Comparison of ENCODE assay signal across 13 cellular contexts in genomic region chr5:150710165-150710564, GRCh38. TPM values are rescaled to one million over a fixed set of nuclear protein-coding genes. Genes with fewer than 3 reads are reported as not detected.
A peak's percentile ranks its signal among the peaks of the same experiment; 100 is the strongest.
DNase-seq lines count a peak whose midpoint lies in the region; ATAC-seq, FAIRE-seq and TF ChIP-seq lines count a peak whose summit lies in the region.
"Had no signal": no experiment of that assay in that cellular context is flagged by ENCODE, and none has a peak within 500 bp of the region (broad histone marks: within the 10 kb centered on the region; RNA-seq: fewer than 3 reads in every experiment).

No MANE protein-coding gene starts in this region.

- H2AK5ac ChIP-seq in mesendoderm (ENCODE audit: low read length): no peak overlapping the region

- no peak overlapping the region for H3K27ac Mint-ChIP-seq in CD4-positive, alpha-beta T cell
- no peak overlapping the region for H3K27ac Mint-ChIP-seq in activated CD4-positive, alpha-beta memory T cell treated with anti-CD3 and anti-CD28 coated beads, Interleukin-2, amount 10 ng/mL, durations not matched to agents 7 days and 5 days
- H3K27ac Mint-ChIP-seq: stimulated activated memory B cell treated with anti-CD40 and anti-IgM and Interleukin-4, amounts not matched to agents 10 μg/mL and 1 μg/mL and 100 μg/mL, for 72 hours had no signal

- H2BK120ac ChIP-seq in mesendoderm (ENCODE audit: low read depth, low read length): no peak overlapping the region

- peaks cover 66% of the 10 kb centered on the region for H3K36me3 Mint-ChIP-seq in CD4-positive, alpha-beta T cell (ENCODE audit: low read depth)
- H3K36me3 Mint-ChIP-seq in activated CD4-positive, alpha-beta memory T cell treated with anti-CD3 and anti-CD28 coated beads, Interleukin-2, amount 10 ng/mL, durations not matched to agents 7 days and 5 days (ENCODE audit: low read depth): peaks cover 34% of the 10 kb centered on the region

- no peak overlapping the region for H3K4me3 Mint-ChIP-seq in CD4-positive, alpha-beta T cell
- no peak overlapping the region for H3K4me3 Mint-ChIP-seq in activated CD4-positive, alpha-beta memory T cell treated with anti-CD3 and anti-CD28 coated beads, Interleukin-2, amount 10 ng/mL, durations not matched to agents 7 days and 5 days
- H3K4me3 Mint-ChIP-seq: stimulated activated memory B cell treated with anti-CD40 and anti-IgM and Interleukin-4, amounts not matched to agents 10 μg/mL and 1 μg/mL and 100 μg/mL, for 72 hours had no signal

- H2BK5ac ChIP-seq in mesendoderm (ENCODE audit: low read length): no peak overlapping the region

- SMC1A ChIA-PET in GM12878 (lab: Charles Lee; ENCODE audit: uncharacterized antibody, unreplicated experiment): interaction anchor here (1.3 to 1.8 kb wide), 2 partner anchors 150 to 151 kb away, joined by 3 to 8 read pairs; no protein-coding TSS in a partner anchor

- H3K27ac ChIP-seq in CD4-positive, alpha-beta T cell (ENCODE audit: low read depth, low read length): no peak overlapping the region
- H3K27ac ChIP-seq in HL-60 (replicated peaks) (no peak overlapping the region), GM12878 (ENCODE audit: control insufficient read depth, insufficient read depth) (no peak overlapping the region), mesendoderm (ENCODE audit: low read depth, low read length) (no peak overlapping the region)

- no peaks in the 10 kb centered on the region for H4K20me1 ChIP-seq in GM12878 (ENCODE audit: control insufficient read depth, insufficient read depth)

- CTCF ChIA-PET in CD4-positive, alpha-beta T cell (lab: Charles Lee): no interaction called here
- CTCF ChIA-PET in GM12878 (lab: Yijun Ruan, JAX): interaction anchor here (1.7 to 2.3 kb wide), 3 partner anchors 10 to 251 kb away, joined by 4 to 21 read pairs (median 16); partner anchors contain the start of gene RBM22
- CTCF ChIA-PET in activated CD4-positive, alpha-beta memory T cell treated with anti-CD3 and anti-CD28 coated beads, Interleukin-2, amount 10 ng/mL, durations not matched to agents 7 days and 5 days (lab: Charles Lee): interaction anchor here (2.0 kb wide), 1 partner anchor 10 kb away, joined by 16 read pairs; the partner anchor contains the start of gene RBM22

- no peak overlapping the region for H3K4me3 ChIP-seq in HL-60 (replicated peaks; ENCODE audit: insufficient read depth, low read length)
- H3K4me3 ChIP-seq in GM12878: no peak overlapping the region
- H3K4me3 ChIP-seq in mesendoderm (ENCODE audit: low read length): no peak overlapping the region

- H3K79me1 ChIP-seq in mesendoderm (ENCODE audit: low read length): no peaks in the 10 kb centered on the region

- H3K36me3 ChIP-seq in GM12878 (ENCODE audit: control insufficient read depth in 2 of 2, insufficient read depth in 2 of 2, low read length in 1 of 2) (peaks cover 14 to 15% of the 10 kb centered on the region in 2 experiments), mesendoderm (ENCODE audit: control insufficient read depth, insufficient read depth, low read length) (peaks cover 5% of the 10 kb centered on the region)

- H3K79me2 ChIP-seq in GM12878 (ENCODE audit: control insufficient read depth, insufficient read depth, low read length) (no peaks in the 10 kb centered on the region), mesendoderm (ENCODE audit: control insufficient read depth, insufficient read depth, low read length) (no peaks in the 10 kb centered on the region)

- no peaks in the 10 kb centered on the region for H3K27me3 Mint-ChIP-seq in CD4-positive, alpha-beta T cell
- H3K27me3 Mint-ChIP-seq in activated CD4-positive, alpha-beta memory T cell treated with anti-CD3 and anti-CD28 coated beads, Interleukin-2, amount 10 ng/mL, durations not matched to agents 7 days and 5 days: no peaks in the 10 kb centered on the region
- H3K27me3 Mint-ChIP-seq: stimulated activated memory B cell treated with anti-CD40 and anti-IgM and Interleukin-4, amounts not matched to agents 10 μg/mL and 1 μg/mL and 100 μg/mL, for 72 hours had no signal

- no TSS peak for BruUV-seq in GM12878 (replicated peaks; lab: Mats Ljungman, UMichigan)

- ATAC-seq in CD4-positive, alpha-beta T cell (ENCODE audit: poor library complexity): no peak
- peak; percentile 24; the same call in 1 of the 3 replicates for ATAC-seq in GM12878
- ATAC-seq in HG02678 (IDR thresholded peaks at IDR 0.05; ENCODE audit: unreplicated experiment): no peak
- no peak for ATAC-seq in GM21360 (IDR thresholded peaks at IDR 0.05; ENCODE audit: unreplicated experiment)
- ATAC-seq: sciatic nerve; stimulated activated memory B cell treated with anti-CD40 and anti-IgM and Interleukin-4, amounts not matched to agents 10 μg/mL and 1 μg/mL and 100 μg/mL, for 72 hours had no signal

- no peaks in the 10 kb centered on the region for H3K9me3 ChIP-seq in CD4-positive, alpha-beta T cell (ENCODE audit: control insufficient read depth, low read length)
- no peaks in the 10 kb centered on the region for H3K9me3 ChIP-seq in GM12878 (replicated peaks; ENCODE audit: control insufficient read depth, insufficient read depth, low read length)

- H3K4ac ChIP-seq in mesendoderm (ENCODE audit: low read depth, low read length): no peak overlapping the region

- no peak for DNase-seq in CD4-positive, alpha-beta T cell
- no peak for DNase-seq in HL-60 (ENCODE audit: low read depth in 1 of 2, low spot score in 1 of 2)
- DNase-seq in GM12878 (ENCODE audit: low read depth, low spot score): no peak
- peak; percentile 26 for DNase-seq in mesendoderm
- DNase-seq in NCI-H446 treated with DMSO at 0.1 percent for 48 hours (lab: John Stamatoyannopoulos, UW): no peak
- DNase-seq in activated CD4-positive, alpha-beta memory T cell treated with anti-CD3 and anti-CD28 coated beads, Interleukin-2, amount 10 ng/mL, durations not matched to agents 7 days and 5 days: no peak
- DNase-seq: activated T-cell treated with anti-CD3 and anti-CD28 coated beads, Interleukin-2, amount 50 U/mL, for 1 hour; islet precursor cell; NCI-H2081 had no signal

- WGBS in GM12878 (ENCODE audit: insufficient coverage, insufficient replicate concordance, low lambda C conversion rate, missing lambda C conversion rate): 50% methylated on average over 2 of the region's 2 CpGs
- WGBS in mesendoderm (ENCODE audit: extremely low coverage, insufficient coverage, low lambda C conversion rate): no CpG with 5 or more reads among the region's 2 CpGs

- H3K4me2 ChIP-seq in GM12878 (ENCODE audit: control insufficient read depth, insufficient read depth) (no peak overlapping the region), mesendoderm (ENCODE audit: low read length) (no peak overlapping the region)

- H3K27me3 ChIP-seq in CD4-positive, alpha-beta T cell (ENCODE audit: control insufficient read depth, insufficient read depth, low read length): no peaks in the 10 kb centered on the region
- no peaks in the 10 kb centered on the region for H3K27me3 ChIP-seq in HL-60 (ENCODE audit: insufficient read depth, poor library complexity, severe bottlenecking)
- H3K27me3 ChIP-seq in GM12878 (replicated peaks in 1 of 2; ENCODE audit: control insufficient read depth in 2 of 2, insufficient read depth in 2 of 2, low read length in 1 of 2): no peaks in the 10 kb centered on the region
- H3K27me3 ChIP-seq in mesendoderm (ENCODE audit: insufficient read depth, low read length, poor library complexity): no peaks in the 10 kb centered on the region

- H3K4me1 ChIP-seq in GM12878 (ENCODE audit: control insufficient read depth, insufficient read depth, low read length) (no peaks in the 10 kb centered on the region), mesendoderm (ENCODE audit: control insufficient read depth, low read depth, low read length) (no peaks in the 10 kb centered on the region)

- in situ Hi-C loops in GM12878 (cut with MboI): no loop called here

- no peak overlapping the region for H2BK15ac ChIP-seq in mesendoderm (replicated peaks; ENCODE audit: low read depth)

- H3K4me1 Mint-ChIP-seq in CD4-positive, alpha-beta T cell (ENCODE audit: low read depth): no peaks in the 10 kb centered on the region
- no peaks in the 10 kb centered on the region for H3K4me1 Mint-ChIP-seq in activated CD4-positive, alpha-beta memory T cell treated with anti-CD3 and anti-CD28 coated beads, Interleukin-2, amount 10 ng/mL, durations not matched to agents 7 days and 5 days
- H3K4me1 Mint-ChIP-seq: stimulated activated memory B cell treated with anti-CD40 and anti-IgM and Interleukin-4, amounts not matched to agents 10 μg/mL and 1 μg/mL and 100 μg/mL, for 72 hours had no signal

- no peak overlapping the region for H3K23ac ChIP-seq in mesendoderm (ENCODE audit: low read length)

- TF ChIP-seq POLR2A in GM12878 (IDR thresholded peaks at IDR 0.05; ENCODE audit: low read depth, low read length): no peak

- intact Hi-C loops in CD4-positive, alpha-beta T cell (cut with DNase I, micrococcal nuclease): loop anchor here in 1 of 2 experiments (2.0 kb wide), 1 partner anchor 149 kb away; no protein-coding TSS in a partner anchor
- intact Hi-C loops in GM12878 (cut with micrococcal nuclease; ENCODE audit: unreplicated experiment): no loop called here

- TF ChIP-seq CTCF in CD4-positive, alpha-beta T cell (IDR thresholded peaks at IDR 0.05): peak; percentile 27
- peak; percentile 6 for TF ChIP-seq CTCF in HL-60 (IDR thresholded peaks at IDR 0.05; ENCODE audit: insufficient read depth, low read length)
- peak in 2 of 3 experiments; percentile 15 to 35; a peak in 2 of 6 replicates for TF ChIP-seq CTCF in GM12878 (IDR thresholded peaks at IDR 0.05 in 2 of 3, conservative IDR thresholded peaks at IDR 0.05 in 1 of 3; ENCODE audit: control insufficient read depth in 2 of 3, extremely low read depth in 1 of 3, insufficient read depth in 1 of 3, low read depth in 3 of 3, low read length in 3 of 3)

- H3K9ac ChIP-seq in GM12878 (ENCODE audit: control insufficient read depth, insufficient read depth, low read length) (no peak overlapping the region), mesendoderm (ENCODE audit: low read length) (no peak overlapping the region)

- no peak for FAIRE-seq in GM12878 (lab: Jason Lieb, UNC)

- H3K18ac ChIP-seq in mesendoderm (ENCODE audit: low read length): no peak overlapping the region

- POLR2A ChIA-PET in CD4-positive, alpha-beta T cell (lab: Charles Lee): no interaction called here
- POLR2A ChIA-PET in GM12878 (lab: Charles Lee): no interaction called here
- POLR2A ChIA-PET in activated CD4-positive, alpha-beta memory T cell treated with anti-CD3 and anti-CD28 coated beads, Interleukin-2, amount 10 ng/mL, durations not matched to agents 7 days and 5 days (lab: Charles Lee): interaction anchor here (1.6 kb wide), 1 partner anchor 9 kb away, joined by 7 read pairs; the partner anchor contains the start of gene RBM22

- RAD21 ChIA-PET in GM12878 (lab: Charles Lee; ENCODE audit: unreplicated experiment): interaction anchor here (2.4 kb wide), 1 partner anchor 136 kb away, joined by 5 read pairs; the partner anchor contains the start of gene IRGM

- no peak overlapping the region for H3K56ac ChIP-seq in mesendoderm (ENCODE audit: low read length)

- H4K5ac ChIP-seq in mesendoderm (ENCODE audit: low read length): no peak overlapping the region

- TF ChIP-seq EP300 in GM12878 (IDR thresholded peaks at IDR 0.05; ENCODE audit: borderline replicate concordance in 1 of 2, control insufficient read depth in 1 of 2, low read depth in 2 of 2, low read length in 2 of 2): no peak

- no peak overlapping the region for H4K8ac ChIP-seq in mesendoderm (ENCODE audit: low read depth, low read length)

- TF ChIP-seq RAD21 in GM12878 (IDR thresholded peaks at IDR 0.05; ENCODE audit: insufficient read depth, low read depth, low read length): no peak; the same call in 1 of the 2 replicates

- H3K9me3 Mint-ChIP-seq in CD4-positive, alpha-beta T cell: no peaks in the 10 kb centered on the region
- H3K9me3 Mint-ChIP-seq in activated CD4-positive, alpha-beta memory T cell treated with anti-CD3 and anti-CD28 coated beads, Interleukin-2, amount 10 ng/mL, durations not matched to agents 7 days and 5 days: no peaks in the 10 kb centered on the region
- H3K9me3 Mint-ChIP-seq: stimulated activated memory B cell treated with anti-CD40 and anti-IgM and Interleukin-4, amounts not matched to agents 10 μg/mL and 1 μg/mL and 100 μg/mL, for 72 hours had no signal

- no peak overlapping the region for H2AFZ ChIP-seq in GM12878 (ENCODE audit: control insufficient read depth, low read depth, low read length)

RNA-seq across cellular contexts. Expression of gene RBM22, which starts 9.3 kb away (rescaled TPM):
- 100 to 1,000 TPM in 1 of 2 experiments, 10 to 100 TPM in 1; 98.2 to 101 TPM for total RNA-seq in CD4-positive, alpha-beta T cell
- 66.8 and 67.0 TPM in 2 replicates for total RNA-seq in GM12878 (2013; cell fraction: nucleolus; rRNA removed)
- 34.1 and 36.6 TPM in 2 replicates for total RNA-seq in GM12878 (2014; rRNA removed)
- total RNA-seq in GM12878 (2014; rRNA removed; fragmentation: Illumina TruSeq; extraction: Trizol): 34.1 and 34.6 TPM in 2 replicates
- total RNA-seq in GM12878 (2021): 43.8 and 45.7 TPM in 2 replicates
- 38.4 TPM for polyA plus RNA-seq in GM12878 (2011; ENCODE audit: low read depth)
- polyA plus RNA-seq in GM12878 (2011; rRNA removed): 58.1 and 65.6 TPM in 2 replicates
- polyA plus RNA-seq in GM12878 (2011; cell fraction: cytosol; rRNA removed): 39.2 and 44.6 TPM in 2 replicates
- 74.1 and 79.5 TPM in 2 replicates for polyA plus RNA-seq in GM12878 (2011; cell fraction: nucleus; rRNA removed)
- polyA plus RNA-seq in GM12878 (2012): 41.8 and 42.5 TPM in 2 replicates
- 66.4 and 78.0 TPM in 2 replicates for polyA plus RNA-seq in GM12878 (2014; fragmentation: Illumina TruSeq; extraction: Trizol)
- polyA plus RNA-seq in GM12878 (2014; fragmentation: Nextera tagmentation; extraction: Ambion mirVana): 10 to 100 TPM; 26.3 to 40.3 TPM
- 37.5 and 38.4 TPM in 2 replicates for polyA plus RNA-seq in GM12878 (2014; rRNA removed)
- 10 to 100 TPM; 54.6 to 57.8 TPM for polyA plus RNA-seq in GM12878 (2016; fragmentation: Nextera tagmentation; extraction: Ambion mirVana)
- 28.1 and 49.2 TPM in 2 replicates for polyA minus RNA-seq in GM12878 (2011; rRNA and poly(A)+ RNA removed)
- 16.0 and 20.4 TPM in 2 replicates for polyA minus RNA-seq in GM12878 (2011; cell fraction: cytosol; rRNA and poly(A)+ RNA removed)
- polyA minus RNA-seq in GM12878 (2011; cell fraction: nucleus; rRNA and poly(A)+ RNA removed): 34.7 and 45.0 TPM in 2 replicates
- polyA plus RNA-seq in mesendoderm (2013, experiment 1 of 2): 39.2 TPM
- polyA plus RNA-seq in mesendoderm (2013, experiment 2 of 2): 39.6 TPM
- 10 to 100 TPM; 66.8 to 70.7 TPM for total RNA-seq in activated CD4-positive, alpha-beta memory T cell treated with anti-CD3 and anti-CD28 coated beads, Interleukin-2, amount 10 ng/mL, durations not matched to agents 7 days and 5 days

RNA-seq across cellular contexts. Expression of gene DCTN4, which starts 48.7 kb away (rescaled TPM):
- 10 to 100 TPM; 81.2 to 84.4 TPM for total RNA-seq in CD4-positive, alpha-beta T cell
- 76.3 and 86.3 TPM in 2 replicates for total RNA-seq in GM12878 (2013; cell fraction: nucleolus; rRNA removed)
- total RNA-seq in GM12878 (2014; rRNA removed) (17.9 and 24.1 TPM in 2 replicates), GM12878 (2014; rRNA removed; fragmentation: Illumina TruSeq; extraction: Trizol) (20.9 and 21.3 TPM in 2 replicates), GM12878 (2021) (26.6 and 27.8 TPM in 2 replicates)
- polyA plus RNA-seq in GM12878 (2011; ENCODE audit: low read depth): 17.1 TPM
- polyA plus RNA-seq in GM12878 (2011; rRNA removed) (26.2 and 30.7 TPM in 2 replicates), GM12878 (2014; fragmentation: Illumina TruSeq; extraction: Trizol) (25.1 and 29.5 TPM in 2 replicates), GM12878 (2014; fragmentation: Nextera tagmentation; extraction: Ambion mirVana) (1 to 10 TPM; 7.6 to 8.5 TPM), GM12878 (2014; rRNA removed) (14.0 and 17.5 TPM in 2 replicates), GM12878 (2016; fragmentation: Nextera tagmentation; extraction: Ambion mirVana) (10 to 100 TPM; 16.6 to 18.1 TPM)
- polyA plus RNA-seq in GM12878 (2011; cell fraction: cytosol; rRNA removed): 21.7 and 23.9 TPM in 2 replicates
- polyA plus RNA-seq in GM12878 (2011; cell fraction: nucleus; rRNA removed): 31.0 and 37.4 TPM in 2 replicates
- 14.7 and 16.7 TPM in 2 replicates for polyA plus RNA-seq in GM12878 (2012)
- polyA minus RNA-seq in GM12878 (2011; rRNA and poly(A)+ RNA removed): 33.7 and 34.8 TPM in 2 replicates
- polyA minus RNA-seq in GM12878 (2011; cell fraction: cytosol; rRNA and poly(A)+ RNA removed): 10.0 and 14.1 TPM in 2 replicates
- polyA minus RNA-seq in GM12878 (2011; cell fraction: nucleus; rRNA and poly(A)+ RNA removed): 26.1 and 42.6 TPM in 2 replicates
- 28.3 TPM for polyA plus RNA-seq in mesendoderm (2013, experiment 1 of 2)
- 26.7 TPM for polyA plus RNA-seq in mesendoderm (2013, experiment 2 of 2)
- 10 to 100 TPM; 38.6 to 40.6 TPM for total RNA-seq in activated CD4-positive, alpha-beta memory T cell treated with anti-CD3 and anti-CD28 coated beads, Interleukin-2, amount 10 ng/mL, durations not matched to agents 7 days and 5 days

RNA-seq across cellular contexts. Expression of gene MYOZ3, which starts 49.1 kb away (rescaled TPM):
- not detected for total RNA-seq in CD4-positive, alpha-beta T cell
- total RNA-seq in GM12878 (2013; cell fraction: nucleolus; rRNA removed): not detected in 2 replicates
- total RNA-seq in GM12878 (2014; rRNA removed) (1.1 TPM in 1 of 2 replicates, not detected in the other), GM12878 (2014; rRNA removed; fragmentation: Illumina TruSeq; extraction: Trizol) (0.04 TPM in 1 of 2 replicates, not detected in the other), GM12878 (2021) (0.18 TPM in 1 of 2 replicates, not detected in the other)
- not detected for polyA plus RNA-seq in GM12878 (2011; ENCODE audit: low read depth)
- polyA plus RNA-seq in GM12878 (2011; rRNA removed) (not detected in 2 replicates), GM12878 (2014; fragmentation: Illumina TruSeq; extraction: Trizol) (0.09 and 0.10 TPM in 2 replicates), GM12878 (2014; fragmentation: Nextera tagmentation; extraction: Ambion mirVana) (not detected), GM12878 (2014; rRNA removed) (0.08 and 0.62 TPM in 2 replicates), GM12878 (2016; fragmentation: Nextera tagmentation; extraction: Ambion mirVana) (under 1 TPM in 1 of 2 experiments, not detected in 1; 0.11 TPM)
- not detected in 2 replicates for polyA plus RNA-seq in GM12878 (2011; cell fraction: cytosol; rRNA removed)
- 0.03 TPM in 1 of 2 replicates, not detected in the other for polyA plus RNA-seq in GM12878 (2011; cell fraction: nucleus; rRNA removed)
- 0.11 and 0.18 TPM in 2 replicates for polyA plus RNA-seq in GM12878 (2012)
- polyA minus RNA-seq in GM12878 (2011; rRNA and poly(A)+ RNA removed): not detected in 2 replicates
- polyA minus RNA-seq in GM12878 (2011; cell fraction: cytosol; rRNA and poly(A)+ RNA removed): not detected in 2 replicates
- polyA minus RNA-seq in GM12878 (2011; cell fraction: nucleus; rRNA and poly(A)+ RNA removed): not detected in 2 replicates
- polyA plus RNA-seq in mesendoderm (2013, experiment 1 of 2): 11.8 TPM
- polyA plus RNA-seq in mesendoderm (2013, experiment 2 of 2): 11.5 TPM
- total RNA-seq in activated CD4-positive, alpha-beta memory T cell treated with anti-CD3 and anti-CD28 coated beads, Interleukin-2, amount 10 ng/mL, durations not matched to agents 7 days and 5 days: under 1 TPM in 1 of 2 experiments, not detected in 1; 0.13 TPM
